11 cellular contexts compared by ENCODE assay signal in genomic region chr13:51262501-51263211, GRCh38. TPM values are rescaled to one million over a fixed set of nuclear protein-coding genes. Genes with fewer than 3 reads are reported as not detected.
DNase-seq lines count a peak whose midpoint lies in the region; ATAC-seq and TF ChIP-seq lines count a peak whose summit lies in the region.
"Had no signal": no experiment of that assay in that cellular context is flagged by ENCODE, and none has a peak within 500 bp of the region (broad histone marks: within the 10 kb centered on the region; RNA-seq: fewer than 3 reads in every experiment).

No MANE protein-coding gene starts in this region.

- H3K4me1 ChIP-seq in A673 (ENCODE audit: insufficient read depth, low read length, poor library complexity, severe bottlenecking) (peaks cover 14% of the 10 kb centered on the region), HCT116 (ENCODE audit: control insufficient read depth in 1 of 2, insufficient read depth in 2 of 2, low read length in 2 of 2) (no peaks in the 10 kb centered on the region)

- TF ChIP-seq CTCF in A673 (conservative IDR thresholded peaks at IDR 0.05; ENCODE audit: low read depth, low read length): peak; percentile 24; the same call in 1 of the 2 replicates
- TF ChIP-seq CTCF in HCT116 (IDR thresholded peaks at IDR 0.05 in 2 of 3, conservative IDR thresholded peaks at IDR 0.05 in 1 of 3; ENCODE audit: borderline replicate concordance in 1 of 3, insufficient read depth in 1 of 3, low read depth in 2 of 3, low read length in 2 of 3): peak in 2 of 3 experiments; percentile 26 to 29; a peak in 2 of 6 replicates
- peak; percentile 21 for TF ChIP-seq CTCF in SU-DHL-6 (IDR thresholded peaks at IDR 0.05; ENCODE audit: insufficient read depth, low read length, poor library complexity, severe bottlenecking)
- TF ChIP-seq CTCF in glutamatergic neuron (IDR thresholded peaks at IDR 0.05; ENCODE audit: partially characterized antibody, unreplicated experiment): peak; percentile 9

- intact Hi-C loops in A673 (cut with micrococcal nuclease; ENCODE audit: unreplicated experiment): no loop called here
- intact Hi-C loops in HCT116 (cut with micrococcal nuclease): no loop called here

- peaks cover 7% of the 10 kb centered on the region for H3K4me1 Mint-ChIP-seq in glutamatergic neuron (ENCODE audit: low read depth, unreplicated experiment)

- no peak overlapping the region for H3K27ac Mint-ChIP-seq in glutamatergic neuron (ENCODE audit: unreplicated experiment)

- CTCF ChIA-PET in A673 (lab: Charles Lee): no interaction called here
- CTCF ChIA-PET in HCT116 (lab: Charles Lee): interaction anchor here (1.0 to 1.1 kb wide), 2 partner anchors 11 to 24 kb away, joined by 3 to 5 read pairs; no protein-coding TSS in a partner anchor

- H3F3A ChIP-seq in SU-DHL-6 (ENCODE audit: insufficient read depth): no peaks in the 10 kb centered on the region

- no peak overlapping the region for H3K4me3 ChIP-seq in A673 (ENCODE audit: low read depth, low read length, poor library complexity, severe bottlenecking)
- H3K4me3 ChIP-seq in HCT116 (replicated peaks in 1 of 2; ENCODE audit: low read depth in 1 of 2, low read length in 2 of 2): no peak overlapping the region
- H3K4me3 ChIP-seq in SU-DHL-6 (ENCODE audit: insufficient read depth, low read length, poor library complexity, severe bottlenecking): no peak overlapping the region

- peaks cover 6% of the 10 kb centered on the region for H3K36me3 Mint-ChIP-seq in glutamatergic neuron (ENCODE audit: unreplicated experiment)

- no peaks in the 10 kb centered on the region for H3K27me3 ChIP-seq in A673 (replicated peaks; ENCODE audit: insufficient read depth, low read depth, low read length, poor library complexity)
- no peaks in the 10 kb centered on the region for H3K27me3 ChIP-seq in HCT116 (ENCODE audit: insufficient read depth, low read length)
- no peaks in the 10 kb centered on the region for H3K27me3 ChIP-seq in SU-DHL-6 (ENCODE audit: low read length)

- no peak overlapping the region for H2AFZ ChIP-seq in HCT116 (ENCODE audit: low read depth, low read length, poor library complexity, severe bottlenecking)
- H2AFZ ChIP-seq in SU-DHL-6 (ENCODE audit: low read depth, low read length, severe bottlenecking): no peak overlapping the region

- H3K36me3 ChIP-seq in A673 (ENCODE audit: insufficient read depth, low read length, poor library complexity, severe bottlenecking) (no peaks in the 10 kb centered on the region), HCT116 (ENCODE audit: control insufficient read depth in 1 of 2, insufficient read depth in 2 of 2, low read length in 2 of 2) (no peaks in the 10 kb centered on the region), SU-DHL-6 (ENCODE audit: low read length) (no peaks in the 10 kb centered on the region)

- RAD21 ChIA-PET in HCT116 (lab: Charles Lee; ENCODE audit: low non-redundant PET in 1 of 2, low total read pairs in 2 of 2, uncharacterized antibody in 2 of 2, unreplicated experiment in 2 of 2): no interaction called here

- no peak overlapping the region for H3K4me3 Mint-ChIP-seq in glutamatergic neuron (ENCODE audit: unreplicated experiment)

- H3K79me2 ChIP-seq in HCT116 (ENCODE audit: insufficient read depth, low read length) (no peaks in the 10 kb centered on the region), SU-DHL-6 (ENCODE audit: insufficient read depth, low read length) (no peaks in the 10 kb centered on the region)

- POLR2A ChIA-PET in A673 (lab: Charles Lee; ENCODE audit: low non-redundant PET): no interaction called here
- POLR2A ChIA-PET in HCT116 (lab: Charles Lee): no interaction called here

- H3K9me3 Mint-ChIP-seq in glutamatergic neuron (ENCODE audit: unreplicated experiment): no peaks in the 10 kb centered on the region

- H4K20me1 ChIP-seq in HCT116 (ENCODE audit: insufficient read depth): no peaks in the 10 kb centered on the region
- H4K20me1 ChIP-seq in SU-DHL-6 (ENCODE audit: low read depth, low read length): no peaks in the 10 kb centered on the region

- H3K4me2 ChIP-seq in HCT116 (ENCODE audit: low read length) (no peak overlapping the region), SU-DHL-6 (ENCODE audit: low read depth, low read length, poor library complexity, severe bottlenecking) (no peak overlapping the region)

- H3K27ac ChIP-seq in A673 (ENCODE audit: low read depth, low read length, poor library complexity, severe bottlenecking) (no peak overlapping the region), HCT116 (ENCODE audit: low read depth, low read length) (no peak overlapping the region), SU-DHL-6 (ENCODE audit: low read depth, low read length) (no peak overlapping the region)
- H3K27ac ChIP-seq: epithelial cell of prostate had no signal

- peaks cover 2% of the 10 kb centered on the region for H3K27me3 Mint-ChIP-seq in glutamatergic neuron (ENCODE audit: unreplicated experiment)

- H3K9me3 ChIP-seq in A673 (ENCODE audit: low read depth, low read length, poor library complexity, severe bottlenecking) (no peaks in the 10 kb centered on the region), HCT116 (ENCODE audit: control insufficient read depth in 1 of 2, insufficient read depth in 1 of 2, low read depth in 1 of 2, low read length in 2 of 2) (no peaks in the 10 kb centered on the region), SU-DHL-6 (ENCODE audit: insufficient read depth, low read length) (no peaks in the 10 kb centered on the region)

- no peak for TF ChIP-seq RAD21 in HCT116 (IDR thresholded peaks at IDR 0.05; ENCODE audit: low read depth)

- H3K9ac ChIP-seq in HCT116 (ENCODE audit: low read length) (no peak overlapping the region), SU-DHL-6 (ENCODE audit: low read length) (no peak overlapping the region)

- no peak for TF ChIP-seq POLR2A in HCT116 (IDR thresholded peaks at IDR 0.05; ENCODE audit: borderline replicate concordance, extremely low read depth, insufficient read depth, insufficient read length)

- H3K9me2 ChIP-seq in HCT116 (ENCODE audit: insufficient read depth): no peaks in the 10 kb centered on the region
- H3K9me2 ChIP-seq in SU-DHL-6 (replicated peaks; ENCODE audit: insufficient read depth, low read length): no peaks in the 10 kb centered on the region

- BruUV-seq in A673 (replicated peaks; lab: Mats Ljungman, UMichigan) (no TSS peak), HCT116 (replicated peaks; lab: Mats Ljungman, UMichigan) (no TSS peak)

- ATAC-seq in HCT116 (peak; percentile 77), GM21515 (IDR thresholded peaks at IDR 0.05; ENCODE audit: unreplicated experiment) (no peak)

- DNase-seq in A673 (ENCODE audit: low spot score) (peak; percentile 72), HCT116 (ENCODE audit: low read depth, low spot score) (no peak), glutamatergic neuron (no peak), SIG-M5 (lab: John Stamatoyannopoulos, UW) (no peak), NCI-H2081 (lab: John Stamatoyannopoulos, UW) (no peak), DMS79 treated with DMSO at 0.1 percent for 48 hours (lab: John Stamatoyannopoulos, UW) (no peak)
- DNase-seq: activated T-cell treated with anti-CD3 and anti-CD28 coated beads for 4 hours, NCI-H2107 had no signal

TF ChIP-seq in HCT116, 20 proteins besides CTCF, POLR2A, EP300 and RAD21:
- TF ChIP-seq TCF7L2 (IDR thresholded peaks at IDR 0.05; ENCODE audit: borderline replicate concordance, extremely low read depth, insufficient read depth, insufficient read length): no peak

RNA-seq across cellular contexts. Expression of gene FAM124A, which starts 40.5 kb away (rescaled TPM):
- 2.1 and 2.2 TPM in 2 replicates for total RNA-seq in A673 (2021)
- total RNA-seq in HCT116 (2021; ENCODE audit: unreplicated experiment): 3.1 TPM
- polyA plus RNA-seq in HCT116 (2012): 0.87 and 1.1 TPM in 2 replicates
- 3.7 TPM for total RNA-seq in glutamatergic neuron (ENCODE audit: unreplicated experiment)
